Comparison of ENCODE assay signal across 23 cellular contexts in the genomic region with DNA sequence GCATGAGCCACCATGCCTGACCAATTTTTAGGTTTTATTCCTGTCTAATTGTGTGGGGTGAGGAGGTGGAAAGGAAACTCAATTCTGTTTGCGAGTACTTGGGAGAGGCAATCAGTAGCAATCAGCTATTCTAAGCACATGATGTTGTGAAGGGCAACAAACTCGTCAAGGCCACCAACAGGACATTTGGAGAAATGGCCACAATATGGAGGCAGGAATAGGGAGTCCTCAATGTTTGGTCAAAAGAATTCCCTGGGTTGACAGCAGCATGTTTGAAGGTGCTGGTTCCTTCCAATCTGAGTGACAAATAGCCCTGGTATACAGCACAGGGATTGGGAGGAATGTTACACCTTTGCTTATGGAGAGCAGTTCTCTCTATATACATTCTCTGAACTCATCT. TPM values are rescaled to one million over a fixed set of nuclear protein-coding genes. Genes with fewer than 3 reads are reported as not detected.
A peak's percentile ranks its signal among the peaks of the same experiment; 100 is the strongest.
DNase-seq lines count a peak whose midpoint lies in the region; ATAC-seq, FAIRE-seq and TF ChIP-seq lines count a peak whose summit lies in the region.
"Had no signal": no experiment of that assay in that cellular context is flagged by ENCODE, and none has a peak within 500 bp of the region (broad histone marks: within the 10 kb centered on the region; RNA-seq: fewer than 3 reads in every experiment).

No MANE protein-coding gene starts in this region.

- TF ChIP-seq EP300 in K562 (IDR thresholded peaks at IDR 0.05; ENCODE audit: low read length): no peak

- peak; percentile 77 for ATAC-seq in K562
- ATAC-seq in HG02763 (IDR thresholded peaks at IDR 0.05; ENCODE audit: unreplicated experiment): no peak

- no peaks in the 10 kb centered on the region for H4K20me1 ChIP-seq in K562 (replicated peaks; ENCODE audit: control insufficient read depth, insufficient read depth, low read length)

- H3K27ac ChIP-seq in K562 (ENCODE audit: extremely low read depth, low read depth, low read length): no peak overlapping the region
- no peak overlapping the region for H3K27ac ChIP-seq in trophoblast cell (ENCODE audit: low read depth, low read length)
- H3K27ac ChIP-seq: 22Rv1, HL-60, Peyer's patch, SK-N-MC had no signal

- POLR2A ChIA-PET in K562 (lab: Yijun Ruan, JAX): no interaction called here

- H3K9ac ChIP-seq in K562 (ENCODE audit: insufficient read depth in 1 of 2, low read depth in 2 of 2, low read length in 2 of 2) (no peak overlapping the region), trophoblast cell (ENCODE audit: low read length) (peak overlapping the region; percentile 5)

- H2BK5ac ChIP-seq in trophoblast cell (ENCODE audit: low read depth, low read length, poor library complexity): no peak overlapping the region

- H3K4me1 ChIP-seq in K562 (replicated peaks in 1 of 2; ENCODE audit: control insufficient read depth in 2 of 2, insufficient read depth in 2 of 2, low read length in 2 of 2) (no peaks in the 10 kb centered on the region; a peak in 1 of 5 replicates), trophoblast cell (ENCODE audit: control insufficient read depth in 1 of 2, insufficient read depth in 2 of 2, low read length in 2 of 2) (no peaks in the 10 kb centered on the region)
- H3K4me1 ChIP-seq: Peyer's patch had no signal

- no peak overlapping the region for H3K18ac ChIP-seq in trophoblast cell (ENCODE audit: low read length)

- DNase-seq in DMS53 (lab: John Stamatoyannopoulos, UW): peak; percentile 16
- DNase-seq in DMS53 treated with DMSO at 0.1 percent for 48 hours (lab: John Stamatoyannopoulos, UW; ENCODE audit: unreplicated experiment): no peak
- DNase-seq in NB4 (ENCODE audit: low read depth): peak; percentile 12
- peak in 2 of 4 experiments; percentile 10 to 20 for DNase-seq in K562 (ENCODE audit: extremely low read depth in 1 of 4, low spot score in 3 of 4)
- peak in 1 of 2 donors; percentile 37 for DNase-seq in trophoblast cell
- DNase-seq in T-helper 2 cell: no peak
- DNase-seq: ACHN, HCEC 1CT, Karpas-422, NCI-H1105 treated with DMSO at 0.1 percent for 48 hours, NCI-H2029 treated with DMSO at 0.1 percent for 48 hours, NCI-H2171 treated with DMSO at 0.1 percent for 48 hours, NCI-H345, NCI-H524, NCI-H82, Peyer's patch, SHP77 treated with DMSO at 0.1 percent for 48 hours had no signal

- H4K91ac ChIP-seq in trophoblast cell (ENCODE audit: low read depth, low read length): no peak overlapping the region

- no peaks in the 10 kb centered on the region for H3K9me1 ChIP-seq in K562 (ENCODE audit: control insufficient read depth, insufficient read depth, low read length)

- 2% methylated on average over 2 of the region's 2 CpGs for WGBS in K562 (ENCODE audit: insufficient coverage, low coverage, missing lambda C conversion rate)
- WGBS in trophoblast cell (ENCODE audit: extremely low coverage, insufficient coverage, insufficient read length): no CpG with 5 or more reads among the region's 2 CpGs

- H3K4ac ChIP-seq in trophoblast cell (ENCODE audit: low read depth, low read length): no peak overlapping the region

- BruUV-seq in K562 (replicated peaks; lab: Mats Ljungman, UMichigan): no TSS peak

- TF ChIP-seq CTCF in NB4 (IDR thresholded peaks at IDR 0.05; ENCODE audit: low read depth, low read length) (no peak), K562 (IDR thresholded peaks at IDR 0.05 in 2 of 3, conservative IDR thresholded peaks at IDR 0.05 in 1 of 3; ENCODE audit: insufficient read depth in 2 of 3, low read depth in 1 of 3, low read length in 3 of 3) (0 out of 6 replicates have a peak, but pooled peaks of 1 of the 3 experiments have one; percentile 15)

- H2BK120ac ChIP-seq in trophoblast cell (ENCODE audit: insufficient read depth, low read length, poor library complexity): no peak overlapping the region

- no peak overlapping the region for H2BK12ac ChIP-seq in trophoblast cell (ENCODE audit: low read length)

- peak in 1 of 2 experiments; percentile 20; a peak in 1 of 4 replicates for TF ChIP-seq RAD21 in K562 (CRISPR knock-in tag; conservative IDR thresholded peaks at IDR 0.05 in 1 of 2, IDR thresholded peaks at IDR 0.05 in 1 of 2)

- no peak overlapping the region for H4K12ac ChIP-seq in trophoblast cell (ENCODE audit: low read depth, low read length)

- no peak overlapping the region for H3K23ac ChIP-seq in trophoblast cell (ENCODE audit: low read length)

- peak; percentile 19 for FAIRE-seq in K562 (lab: Jason Lieb, UNC)
- FAIRE-seq: D721Med, H1 had no signal

- H3K36me3 ChIP-seq in K562 (ENCODE audit: control insufficient read depth, insufficient read depth, low read length): no peaks in the 10 kb centered on the region
- no peaks in the 10 kb centered on the region for H3K36me3 ChIP-seq in trophoblast cell (ENCODE audit: control insufficient read depth in 1 of 2, insufficient read depth in 2 of 2, low read length in 2 of 2)
- H3K36me3 ChIP-seq: Peyer's patch had no signal

- no peak overlapping the region for H3K4me3 ChIP-seq in NB4 (ENCODE audit: low read depth, low read length)
- no peak overlapping the region for H3K4me3 ChIP-seq in K562
- no peak overlapping the region for H3K4me3 ChIP-seq in trophoblast cell (ENCODE audit: low read depth, low read length)
- H3K4me3 ChIP-seq: Peyer's patch, SK-N-MC had no signal

- TF ChIP-seq POLR2A in NB4 (IDR thresholded peaks at IDR 0.05; ENCODE audit: extremely low read depth, insufficient read length) (no peak), K562 (conservative IDR thresholded peaks at IDR 0.05) (no peak)

- no peak overlapping the region for H2AFZ ChIP-seq in K562 (ENCODE audit: low read depth, low read length)
- H2AFZ ChIP-seq in trophoblast cell (ENCODE audit: insufficient read depth, low read length, poor library complexity): no peak overlapping the region

- intact Hi-C loops in K562 (cut with micrococcal nuclease): loop anchor here (2.0 kb wide), 1 partner anchor 415 kb away; no protein-coding TSS in a partner anchor

- in situ Hi-C loops in K562 (cut with MboI): no loop called here

- CTCF ChIA-PET in K562 (lab: Yijun Ruan, JAX; ENCODE audit: low intra/inter-chr PET ratio): no interaction called here

- peaks cover 0 to 4% of the 10 kb centered on the region in 2 experiments; a peak in 3 of 5 replicates for H3K27me3 ChIP-seq in K562 (ENCODE audit: control insufficient read depth in 2 of 2, insufficient read depth in 2 of 2, low read length in 2 of 2)
- H3K27me3 ChIP-seq in trophoblast cell (ENCODE audit: insufficient read depth, low read length): no peaks in the 10 kb centered on the region
- H3K27me3 ChIP-seq: Peyer's patch had no signal

- no peaks in the 10 kb centered on the region for H3K79me1 ChIP-seq in trophoblast cell (ENCODE audit: low read length)

- H4K8ac ChIP-seq in trophoblast cell (ENCODE audit: low read depth, low read length): no peak overlapping the region

- H3K14ac ChIP-seq in trophoblast cell (ENCODE audit: low read length): no peak overlapping the region

- no peaks in the 10 kb centered on the region for H3K9me3 ChIP-seq in K562 (replicated peaks; ENCODE audit: control insufficient read depth, insufficient read depth, low read depth, low read length)
- H3K9me3 ChIP-seq in trophoblast cell (ENCODE audit: insufficient read depth, low read depth, low read length): no peaks in the 10 kb centered on the region
- H3K9me3 ChIP-seq: Peyer's patch had no signal

- H3K4me2 ChIP-seq in K562 (ENCODE audit: insufficient read depth, low read length): 0 out of 2 replicates have a peak overlapping the region, but pooled peaks have one; percentile 27
- H3K4me2 ChIP-seq in trophoblast cell (ENCODE audit: low read length): no peak overlapping the region

- H2AK5ac ChIP-seq in trophoblast cell (ENCODE audit: low read length): no peak overlapping the region

- H3K79me2 ChIP-seq in K562 (ENCODE audit: control insufficient read depth, insufficient read depth, low read length) (no peaks in the 10 kb centered on the region), trophoblast cell (ENCODE audit: control insufficient read depth, insufficient read depth, low read length, poor library complexity) (no peaks in the 10 kb centered on the region)

TF ChIP-seq in K562, 482 proteins besides CTCF, POLR2A, EP300 and RAD21 (continues in another document):
- TF ChIP-seq ERF (CRISPR knock-in tag; IDR thresholded peaks at IDR 0.05) (no peak), IRF2 (CRISPR knock-in tag; IDR thresholded peaks at IDR 0.05) (no peak)
- TF ChIP-seq, protein P1, sequence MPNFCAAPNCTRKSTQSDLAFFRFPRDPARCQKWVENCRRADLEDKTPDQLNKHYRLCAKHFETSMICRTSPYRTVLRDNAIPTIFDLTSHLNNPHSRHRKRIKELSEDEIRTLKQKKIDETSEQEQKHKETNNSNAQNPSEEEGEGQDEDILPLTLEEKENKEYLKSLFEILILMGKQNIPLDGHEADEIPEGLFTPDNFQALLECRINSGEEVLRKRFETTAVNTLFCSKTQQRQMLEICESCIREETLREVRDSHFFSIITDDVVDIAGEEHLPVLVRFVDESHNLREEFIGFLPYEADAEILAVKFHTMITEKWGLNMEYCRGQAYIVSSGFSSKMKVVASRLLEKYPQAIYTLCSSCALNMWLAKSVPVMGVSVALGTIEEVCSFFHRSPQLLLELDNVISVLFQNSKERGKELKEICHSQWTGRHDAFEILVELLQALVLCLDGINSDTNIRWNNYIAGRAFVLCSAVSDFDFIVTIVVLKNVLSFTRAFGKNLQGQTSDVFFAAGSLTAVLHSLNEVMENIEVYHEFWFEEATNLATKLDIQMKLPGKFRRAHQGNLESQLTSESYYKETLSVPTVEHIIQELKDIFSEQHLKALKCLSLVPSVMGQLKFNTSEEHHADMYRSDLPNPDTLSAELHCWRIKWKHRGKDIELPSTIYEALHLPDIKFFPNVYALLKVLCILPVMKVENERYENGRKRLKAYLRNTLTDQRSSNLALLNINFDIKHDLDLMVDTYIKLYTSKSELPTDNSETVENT (CRISPR knock-in tag; IDR thresholded peaks at IDR 0.05): no peak

RNA-seq across cellular contexts. Expression of a gene that starts 32.7 kb away (rescaled TPM):
- 4.8 and 8.7 TPM in 2 replicates for total RNA-seq in K562 (2011; cell fraction: chromatin; rRNA removed; ENCODE audit: low replicate concordance)
- 1.4 and 1.7 TPM in 2 replicates for total RNA-seq in K562 (2011; cell fraction: nucleolus; rRNA removed)
- 4.2 and 8.9 TPM in 2 replicates for total RNA-seq in K562 (2011; cell fraction: nucleoplasm; rRNA removed)
- total RNA-seq in K562 (2014; rRNA removed): 2.8 and 5.7 TPM in 2 replicates
- 3.4 and 4.0 TPM in 2 replicates for total RNA-seq in K562 (2014; rRNA removed; fragmentation: Illumina TruSeq; extraction: Trizol)
- total RNA-seq in K562 (2015; rRNA removed; fragmentation: Illumina TruSeq; extraction: Trizol): 2.1 and 3.3 TPM in 2 replicates
- total RNA-seq in K562 (2021): 2.1 and 3.0 TPM in 2 replicates
- 3.1 and 4.2 TPM in 2 replicates for polyA plus RNA-seq in K562 (2011; rRNA removed)
- polyA plus RNA-seq in K562 (2011; cell fraction: cytosol; rRNA removed): 0.91 and 1.9 TPM in 2 replicates
- 3.0 and 3.1 TPM in 2 replicates for polyA plus RNA-seq in K562 (2011; cell fraction: nucleus; rRNA removed)
- polyA plus RNA-seq in K562 (2012): 1.7 and 2.8 TPM in 2 replicates
- 2.8 and 2.9 TPM in 2 replicates for polyA plus RNA-seq in K562 (2014; fragmentation: Illumina TruSeq; extraction: Trizol)
- polyA plus RNA-seq in K562 (2014; fragmentation: Nextera tagmentation; extraction: Ambion mirVana): 1 to 10 TPM; 2.1 to 2.4 TPM
- 2.3 and 2.9 TPM in 2 replicates for polyA plus RNA-seq in K562 (2014; rRNA removed)
- polyA minus RNA-seq in K562 (2011; rRNA and poly(A)+ RNA removed): 14.8 and 19.0 TPM in 2 replicates
- polyA minus RNA-seq in K562 (2011; cell fraction: cytosol; rRNA and poly(A)+ RNA removed): 1.4 and 1.7 TPM in 2 replicates
- polyA minus RNA-seq in K562 (2011; cell fraction: nucleus; rRNA and poly(A)+ RNA removed): 2.2 and 2.6 TPM in 2 replicates
- 0.01 and 0.06 TPM in 2 replicates for polyA plus RNA-seq in trophoblast cell (2013)

Comparison
In these comparisons a context has a peak if more than half of its experiments do, and no peak if none do; other contexts are left out.
1. DNase-seq: peak in DMS53 (single experiment) and NB4 (single experiment); none in DMS53 treated with DMSO at 0.1 percent for 48 hours (single experiment) and T-helper 2 cell (0 of 5).